8 cellular contexts compared by ENCODE assay signal in genomic region chr14:70809238-70810214, GRCh38. TPM values are rescaled to one million over a fixed set of nuclear protein-coding genes. Genes with fewer than 3 reads are reported as not detected.
DNase-seq lines count a peak whose midpoint lies in the region; ATAC-seq and TF ChIP-seq lines count a peak whose summit lies in the region.

Gene MAP3K9 (minus strand): TSS chr14:70809513. CDS start chr14:70809171, 342 bp downstream.

- peaks cover 0 to 3% (median 0%) of the 10 kb centered on the region in 3 donors for H3K36me3 Mint-ChIP-seq in immature natural killer cell

- peak within 1 kb of the TSS in 3 of 6 donors; percentile 18 to 92 (median 82) for H3K27ac Mint-ChIP-seq in immature natural killer cell

- peaks cover 0 to 2% (median 0%) of the 10 kb centered on the region in 3 donors for H3K27me3 Mint-ChIP-seq in immature natural killer cell (ENCODE audit: low read depth in 3 of 3)

- H3K4me1 Mint-ChIP-seq in immature natural killer cell = peaks cover 9 to 13% of the 10 kb centered on the region in 2 donors

- peaks cover 0 to 1% (median 0%) of the 10 kb centered on the region in 6 donors for H3K9me3 Mint-ChIP-seq in immature natural killer cell

- TF ChIP-seq POLR2A in GM18526 (IDR thresholded peaks at IDR 0.05; ENCODE audit: extremely low read depth, insufficient read length) = peak; percentile 57

- peak; percentile 80 for ATAC-seq in HG03064 (IDR thresholded peaks at IDR 0.05; ENCODE audit: low read depth, unreplicated experiment)

- peak within 1 kb of the TSS; percentile 64 to 88 (median 82) for H3K4me3 Mint-ChIP-seq in immature natural killer cell

- DNase-seq in 8988T = peak; percentile 92
- peak; percentile 100 for DNase-seq in NCI-H2107 (lab: John Stamatoyannopoulos, UW)
- DNase-seq in UCSD-AML1 (lab: John Stamatoyannopoulos, UW; ENCODE audit: unreplicated experiment) = peak; percentile 45
- peak; percentile 98 to 100 for DNase-seq in T47D (ENCODE audit: low read depth in 1 of 2, low spot score in 1 of 2)
- DNase-seq in immature natural killer cell = peak; percentile 80 to 85 (median 83)
- peak; percentile 81 to 94 for DNase-seq in stimulated activated CD4-positive, alpha-beta T cell treated with anti-CD3 and anti-CD28 coated beads, Interleukin-12 subunit alpha, Interleukin-12 subunit beta, amount 100 ng/mL, for 24 hours (ENCODE audit: low read depth in 2 of 2)

- in situ Hi-C loops in T47D (cut with HindIII; ENCODE audit: low pct_unique_long_range_greater_than_20kb, low sequenced_read_pairs) = no loop called here

RNA-seq across cellular contexts. Expression of gene MAP3K9, which starts in this region (rescaled TPM):
- under 1 TPM in 2 of 3 donors, not detected in 1; 0.48 to 0.55 TPM for polyA plus RNA-seq in immature natural killer cell

Comparison
In these comparisons a context has a peak if more than half of its experiments do, and no peak if none do; other contexts are left out.
1. Peak in every context shown above with its lines: DNase-seq and ATAC-seq.
2. Peak in DNase-seq in immature natural killer cell; RNA of the gene not detected or under 1 TPM.
3. DNase-seq: peak in every context shown above with its lines; median percentile 100 in NCI-H2107; 99 in T47D; 92 in 8988T; 88 in stimulated activated CD4-positive, alpha-beta T cell treated with anti-CD3 and anti-CD28 coated beads, Interleukin-12 subunit alpha, Interleukin-12 subunit beta, amount 100 ng/mL, for 24 hours; 83 in immature natural killer cell; 45 in UCSD-AML1.